Comparison of ENCODE assay signal across 22 cellular contexts in the genomic region with DNA sequence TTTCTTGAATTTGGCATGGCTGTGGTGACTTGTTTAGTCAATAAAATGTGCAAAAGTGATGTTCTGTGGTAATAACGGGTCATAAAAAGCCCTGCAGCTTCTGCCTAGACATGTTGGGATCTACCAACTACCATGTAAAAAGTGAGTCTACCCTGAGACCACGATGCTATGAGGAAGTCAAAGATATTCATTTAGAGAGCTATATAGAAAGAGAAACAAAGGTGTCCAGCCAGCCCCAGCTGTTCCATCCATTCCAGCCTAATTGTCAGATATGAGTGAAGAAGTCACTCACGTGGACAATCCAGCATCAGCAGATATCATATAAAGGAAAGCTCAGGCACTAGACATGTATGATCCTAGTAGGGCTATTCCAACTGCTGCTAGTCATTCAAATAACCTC.
A peak's percentile ranks its signal among the peaks of the same experiment; 100 is the strongest.
DNase-seq lines count a peak whose midpoint lies in the region; ATAC-seq, FAIRE-seq and TF ChIP-seq lines count a peak whose summit lies in the region.
"Had no signal": no experiment of that assay in that cellular context is flagged by ENCODE, and none has a peak within 500 bp of the region (broad histone marks: within the 10 kb centered on the region; RNA-seq: fewer than 3 reads in every experiment).

No MANE protein-coding gene starts in this region.

- FAIRE-seq in D721Med (lab: Jason Lieb, UNC) = no peak
- FAIRE-seq: GM12878, RCC 7860 had no signal

- H3K4me1 Mint-ChIP-seq in natural killer cell = peaks cover 17 to 20% of the 10 kb centered on the region in 2 donors
- peaks cover 5 to 28% of the 10 kb centered on the region in 2 donors for H3K4me1 Mint-ChIP-seq in natural killer cell treated with Interleukin-12 subunit alpha and Interleukin-12 subunit beta and Interleukin-15 and Interleukin-18, amount 100 ng/mL, for 72 hours (ENCODE audit: low read depth in 2 of 2)
- H3K4me1 Mint-ChIP-seq in stimulated activated naive CD8-positive, alpha-beta T cell treated with anti-CD3 and anti-CD28 coated beads, Interleukin-15, amount 100 ng/mL, for 72 hours = no peaks in the 10 kb centered on the region
- H3K4me1 Mint-ChIP-seq: T-helper 17 cell had no signal

- H3K4me3 ChIP-seq in OCI-LY1 (ENCODE audit: low read depth, low read length, poor library complexity, severe bottlenecking) (no peak overlapping the region), mammary epithelial cell (replicated peaks in 1 of 3; ENCODE audit: insufficient read depth in 1 of 3, low read depth in 2 of 3, low read length in 3 of 3) (no peak overlapping the region)
- H3K4me3 ChIP-seq: GM12878 had no signal

- H2AFZ ChIP-seq in OCI-LY1 (ENCODE audit: low read length) (peak overlapping the region; percentile 80), mammary epithelial cell (ENCODE audit: low read depth, low read length) (no peak overlapping the region)

- H3K4me1 ChIP-seq in OCI-LY1 (ENCODE audit: insufficient read depth, low read length, severe bottlenecking) = peaks cover 37% of the 10 kb centered on the region
- H3K4me1 ChIP-seq in mammary epithelial cell (ENCODE audit: insufficient read depth, low read length) = no peaks in the 10 kb centered on the region

- H3F3A ChIP-seq in OCI-LY1 (ENCODE audit: insufficient read depth, low read length) = no peaks in the 10 kb centered on the region

- H3K27ac Mint-ChIP-seq in natural killer cell = peak overlapping the region in 1 of 2 donors; percentile 81
- peak overlapping the region in 1 of 2 donors; percentile 56 for H3K27ac Mint-ChIP-seq in natural killer cell treated with Interleukin-12 subunit alpha and Interleukin-12 subunit beta and Interleukin-15 and Interleukin-18, amount 100 ng/mL, for 72 hours
- no peak overlapping the region for H3K27ac Mint-ChIP-seq in stimulated activated naive CD8-positive, alpha-beta T cell treated with anti-CD3 and anti-CD28 coated beads, Interleukin-15, amount 100 ng/mL, for 72 hours

- H3K9me2 ChIP-seq in OCI-LY1 (ENCODE audit: low read depth, low read length) = no peaks in the 10 kb centered on the region
- H3K9me2 ChIP-seq: SK-N-SH had no signal

- intact Hi-C loops in natural killer cell (cut with micrococcal nuclease) = no loop called here
- intact Hi-C loops in mammary epithelial cell (cut with micrococcal nuclease) = no loop called here

- CTCF ChIA-PET in mammary epithelial cell (lab: Charles Lee; ENCODE audit: low non-redundant PET) = no interaction called here

- no peaks in the 10 kb centered on the region for H3K27me3 Mint-ChIP-seq in natural killer cell (ENCODE audit: low read depth in 2 of 2)
- H3K27me3 Mint-ChIP-seq in natural killer cell treated with Interleukin-12 subunit alpha and Interleukin-12 subunit beta and Interleukin-15 and Interleukin-18, amount 100 ng/mL, for 72 hours = no peaks in the 10 kb centered on the region
- H3K27me3 Mint-ChIP-seq in stimulated activated naive CD8-positive, alpha-beta T cell treated with anti-CD3 and anti-CD28 coated beads, Interleukin-15, amount 100 ng/mL, for 72 hours = no peaks in the 10 kb centered on the region
- H3K27me3 Mint-ChIP-seq: T-helper 17 cell had no signal

- H3K4me2 ChIP-seq in OCI-LY1 (ENCODE audit: low read length) (peak overlapping the region; percentile 8; the same call in 1 of the 2 replicates), mammary epithelial cell (ENCODE audit: insufficient read depth, low read depth, low read length) (no peak overlapping the region)
- H3K4me2 ChIP-seq: SK-N-SH had no signal

- in situ Hi-C loops in mammary epithelial cell (cut with MboI; ENCODE audit: low sequenced_read_pairs in 2 of 2) = no loop called here

- peaks cover 25% of the 10 kb centered on the region for H3K36me3 Mint-ChIP-seq in natural killer cell
- peaks cover 41% of the 10 kb centered on the region for H3K36me3 Mint-ChIP-seq in natural killer cell treated with Interleukin-12 subunit alpha and Interleukin-12 subunit beta and Interleukin-15 and Interleukin-18, amount 100 ng/mL, for 72 hours

- ATAC-seq in natural killer cell = no peak
- no peak for ATAC-seq in natural killer cell treated with Interleukin-12 subunit alpha and Interleukin-12 subunit beta and Interleukin-15 and Interleukin-18, amount 100 ng/mL, for 72 hours
- ATAC-seq in HG03354 (IDR thresholded peaks at IDR 0.05; ENCODE audit: poor library complexity, severe bottlenecking, unreplicated experiment) = peak; percentile 66
- no peak for ATAC-seq in stimulated activated naive CD8-positive, alpha-beta T cell treated with anti-CD3 and anti-CD28 coated beads, Interleukin-15, amount 100 ng/mL, for 72 hours
- ATAC-seq: GM12878, T-helper 17 cell had no signal

- H3K36me3 ChIP-seq in OCI-LY1 (ENCODE audit: insufficient read depth, low read length) = no peaks in the 10 kb centered on the region
- no peaks in the 10 kb centered on the region for H3K36me3 ChIP-seq in mammary epithelial cell (ENCODE audit: insufficient read depth, low read length)

- H3K9me3 Mint-ChIP-seq in natural killer cell = peaks cover 14 to 15% of the 10 kb centered on the region in 2 donors
- H3K9me3 Mint-ChIP-seq in natural killer cell treated with Interleukin-12 subunit alpha and Interleukin-12 subunit beta and Interleukin-15 and Interleukin-18, amount 100 ng/mL, for 72 hours = peaks cover 25% of the 10 kb centered on the region
- peaks cover 30 to 35% of the 10 kb centered on the region in 2 donors for H3K9me3 Mint-ChIP-seq in stimulated activated naive CD8-positive, alpha-beta T cell treated with anti-CD3 and anti-CD28 coated beads, Interleukin-15, amount 100 ng/mL, for 72 hours

- H3K27ac ChIP-seq in OCI-LY1 (ENCODE audit: low read depth, low read length, poor library complexity, severe bottlenecking) = peak overlapping the region; percentile 33
- no peak overlapping the region for H3K27ac ChIP-seq in mammary epithelial cell (ENCODE audit: insufficient read depth, low read depth, low read length)
- H3K27ac ChIP-seq: 22Rv1, HL-60 had no signal

- H3K9ac ChIP-seq in OCI-LY1 (ENCODE audit: low read length) = no peak overlapping the region
- H3K9ac ChIP-seq in mammary epithelial cell (ENCODE audit: insufficient read depth, low read length) = no peak overlapping the region
- H3K9ac ChIP-seq: SK-N-SH had no signal

- H3K9me3 ChIP-seq in OCI-LY1 (ENCODE audit: low read length) (peaks cover 7% of the 10 kb centered on the region; the same call in 1 of the 2 replicates), mammary epithelial cell (replicated peaks; ENCODE audit: insufficient read depth, low read length) (peaks cover 26% of the 10 kb centered on the region)
- H3K9me3 ChIP-seq: SK-N-SH had no signal

- peak overlapping the region; percentile 2 for H3K4me3 Mint-ChIP-seq in natural killer cell
- H3K4me3 Mint-ChIP-seq in natural killer cell treated with Interleukin-12 subunit alpha and Interleukin-12 subunit beta and Interleukin-15 and Interleukin-18, amount 100 ng/mL, for 72 hours = no peak overlapping the region
- H3K4me3 Mint-ChIP-seq in stimulated activated naive CD8-positive, alpha-beta T cell treated with anti-CD3 and anti-CD28 coated beads, Interleukin-15, amount 100 ng/mL, for 72 hours = no peak overlapping the region
- H3K4me3 Mint-ChIP-seq: T-helper 17 cell had no signal

- dilution Hi-C loops in mammary epithelial cell (cut with HindIII; ENCODE audit: low sequenced_read_pairs) = no loop called here

- H3K27me3 ChIP-seq in OCI-LY1 (ENCODE audit: insufficient read depth, low read length) (no peaks in the 10 kb centered on the region), mammary epithelial cell (ENCODE audit: insufficient read depth, low read length) (no peaks in the 10 kb centered on the region)

- 10% methylated on average over 3 of the region's 3 CpGs for WGBS in mammary epithelial cell (ENCODE audit: low coverage, missing lambda C conversion rate)

- H3K79me2 ChIP-seq in OCI-LY1 (ENCODE audit: insufficient read depth, low read length) (no peaks in the 10 kb centered on the region), mammary epithelial cell (ENCODE audit: insufficient read depth, low read length) (no peaks in the 10 kb centered on the region)

- TF ChIP-seq CTCF in natural killer cell (IDR thresholded peaks at IDR 0.05) (no peak), OCI-LY1 (IDR thresholded peaks at IDR 0.05; ENCODE audit: low read length) (no peak), D721Med (IDR thresholded peaks at IDR 0.05; ENCODE audit: insufficient read depth, missing control alignments) (no peak), mammary epithelial cell (conservative IDR thresholded peaks at IDR 0.05 in 1 of 2, IDR thresholded peaks at IDR 0.05 in 1 of 2; ENCODE audit: extremely low read depth in 1 of 2, insufficient read depth in 1 of 2, low read depth in 1 of 2, low read length in 2 of 2) (no peak)

- no TSS peak for BruUV-seq in mammary epithelial cell (replicated peaks; lab: Mats Ljungman, UMichigan)

- H4K20me1 ChIP-seq in OCI-LY1 (ENCODE audit: insufficient read depth, low read length) (no peaks in the 10 kb centered on the region), mammary epithelial cell (ENCODE audit: insufficient read depth, low read length) (no peaks in the 10 kb centered on the region)

- no peak for DNase-seq in natural killer cell
- DNase-seq in natural killer cell treated with Interleukin-12 subunit alpha and Interleukin-12 subunit beta and Interleukin-15 and Interleukin-18, amount 100 ng/mL, for 72 hours (ENCODE audit: low spot score) = no peak
- no peak for DNase-seq in stimulated activated naive CD8-positive, alpha-beta T cell treated with anti-CD3 and anti-CD28 coated beads, Interleukin-15, amount 100 ng/mL, for 72 hours
- DNase-seq in NCI-H524 (lab: John Stamatoyannopoulos, UW) = no peak
- DNase-seq in D721Med (ENCODE audit: insufficient read length, low spot score) = no peak
- no peak for DNase-seq in mammary epithelial cell
- DNase-seq: GDM1, H7, MV-4-11, NCI-H1105, NCI-H1436 treated with DMSO at 0.1 percent for 48 hours, NCI-H1930, NCI-H2107, NCI-H526, SK-N-SH, T-helper 17 cell had no signal
